23 cellular contexts compared by ENCODE assay signal in the genomic region with DNA sequence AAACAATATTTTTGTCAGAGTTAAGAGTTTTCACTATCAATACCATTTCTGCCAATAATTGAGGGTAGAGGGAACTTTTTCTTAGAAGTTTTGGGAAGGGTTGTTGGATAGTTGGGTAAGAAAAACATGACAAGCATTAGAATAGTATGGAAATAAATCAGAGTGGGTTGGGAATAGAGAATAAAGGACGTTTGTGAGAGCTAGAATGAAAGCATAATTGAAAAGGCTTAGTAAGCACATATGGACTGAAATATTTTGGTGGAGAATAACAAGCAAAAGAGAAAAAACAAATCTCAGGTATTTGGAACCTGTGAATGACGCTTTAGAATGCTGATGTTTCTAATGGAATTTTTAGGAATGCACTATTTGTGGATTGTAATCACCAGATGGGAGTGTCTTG.
"Had no signal": no experiment of that assay in that cellular context is flagged by ENCODE, and none has a peak within 500 bp of the region (broad histone marks: within the 10 kb centered on the region; RNA-seq: fewer than 3 reads in every experiment).

No MANE protein-coding gene starts in this region.

- H3K36me3 Mint-ChIP-seq: activated naive CD8-positive, alpha-beta T cell had no signal

- H3K9me3 Mint-ChIP-seq: activated CD4-positive, alpha-beta memory T cell treated with anti-CD3 and anti-CD28 coated beads, Interleukin-2, amount 10 ng/mL, durations not matched to agents 7 days and 5 days; activated CD4-positive, alpha-beta T cell treated with anti-CD3 and anti-CD28 coated beads, Interleukin-2, amount 10 ng/mL, durations not matched to agents 7 days and 5 days; activated T-cell treated with anti-CD3 and anti-CD28 coated beads, Interleukin-2, amount 50 U/mL, for 4 hours had no signal

- ATAC-seq: activated T-cell treated with anti-CD3 and anti-CD28 coated beads, Interleukin-2, amount 50 U/mL, for 4 hours; activated T-helper 17 cell treated with anti-CD3 and anti-CD28 coated beads, Interleukin-2, amount 50 U/mL, for 72 hours; esophagus mucosa; gastrocnemius medialis had no signal

- H3K4me3 Mint-ChIP-seq: activated CD4-positive, alpha-beta memory T cell treated with anti-CD3 and anti-CD28 coated beads, Interleukin-2, amount 10 ng/mL, durations not matched to agents 7 days and 5 days; activated CD4-positive, alpha-beta T cell treated with anti-CD3 and anti-CD28 coated beads, Interleukin-2, amount 10 ng/mL, durations not matched to agents 7 days and 5 days; activated naive CD8-positive, alpha-beta T cell; activated T-cell treated with anti-CD3 and anti-CD28 coated beads, Interleukin-2, amount 50 U/mL, for 4 hours; activated T-helper 17 cell treated with anti-CD3 and anti-CD28 coated beads, Interleukin-2, amount 50 U/mL, for 72 hours; endodermal cell had no signal

- H3K4me1 Mint-ChIP-seq: activated CD4-positive, alpha-beta memory T cell treated with anti-CD3 and anti-CD28 coated beads, Interleukin-2, amount 10 ng/mL, durations not matched to agents 7 days and 5 days; activated CD4-positive, alpha-beta T cell treated with anti-CD3 and anti-CD28 coated beads, Interleukin-2, amount 10 ng/mL, durations not matched to agents 7 days and 5 days; activated T-helper 17 cell treated with anti-CD3 and anti-CD28 coated beads, Interleukin-2, amount 50 U/mL, for 72 hours; endodermal cell had no signal

- H3K36me3 ChIP-seq: brain microvascular endothelial cell, colonic mucosa, gastrocnemius medialis had no signal

- H3K27me3 ChIP-seq: brain microvascular endothelial cell, colonic mucosa, gastrocnemius medialis had no signal

- H3K27me3 Mint-ChIP-seq: activated CD4-positive, alpha-beta memory T cell treated with anti-CD3 and anti-CD28 coated beads, Interleukin-2, amount 10 ng/mL, durations not matched to agents 7 days and 5 days; activated CD4-positive, alpha-beta T cell treated with anti-CD3 and anti-CD28 coated beads, Interleukin-2, amount 10 ng/mL, durations not matched to agents 7 days and 5 days; activated naive CD8-positive, alpha-beta T cell; activated T-helper 17 cell treated with anti-CD3 and anti-CD28 coated beads, Interleukin-2, amount 50 U/mL, for 72 hours had no signal

- H3K27ac ChIP-seq: brain microvascular endothelial cell, colonic mucosa, gastrocnemius medialis had no signal

- H3K4me3 ChIP-seq: colonic mucosa, gastrocnemius medialis had no signal

- DNase-seq: activated CD4-positive, alpha-beta memory T cell treated with anti-CD3 and anti-CD28 coated beads, Interleukin-2, amount 10 ng/mL, durations not matched to agents 7 days and 5 days; activated CD4-positive, alpha-beta T cell treated with anti-CD3 and anti-CD28 coated beads for 1 hour; activated CD4-positive, alpha-beta T cell treated with anti-CD3 and anti-CD28 coated beads for 4 hours; activated CD4-positive, alpha-beta T cell treated with anti-CD3 and anti-CD28 coated beads, Interleukin-2, amount 10 ng/mL, durations not matched to agents 7 days and 5 days; activated CD4-positive, alpha-beta T cell treated with anti-CD3 and anti-CD28 coated beads, Interleukin-2, amount 50 U/mL, for 4 hours; activated CD8-positive, alpha-beta memory T cell treated with anti-CD3 and anti-CD28 coated beads for 24 hours; activated effector memory CD4-positive, alpha-beta T cell treated with Interleukin-2 at 50 U/mL for 16 hours; activated gamma-delta T cell treated with Interleukin-2 at 50 U/mL for 16 hours; activated naive CD4-positive, alpha-beta T cell treated with anti-CD3 and anti-CD28 coated beads, Interleukin-2, amount 50 U/mL, for 16 hours; activated naive CD4-positive, alpha-beta T cell treated with Interleukin-2 at 50 U/mL for 16 hours; activated T-cell treated with anti-CD3 and anti-CD28 coated beads, Interleukin-2, amount 50 U/mL, for 4 hours; amniotic stem cell; anterior cingulate cortex; brain microvascular endothelial cell; colonic mucosa; effector memory CD4-positive, alpha-beta T cell; endodermal cell; foreskin fibroblast; gastrocnemius medialis; T-helper 2 cell had no signal

- H3K4me1 ChIP-seq: colonic mucosa, gastrocnemius medialis had no signal

- H3K9me3 ChIP-seq: colonic mucosa, gastrocnemius medialis had no signal

- H3K27ac Mint-ChIP-seq: activated CD4-positive, alpha-beta memory T cell treated with anti-CD3 and anti-CD28 coated beads, Interleukin-2, amount 10 ng/mL, durations not matched to agents 7 days and 5 days; activated CD4-positive, alpha-beta T cell treated with anti-CD3 and anti-CD28 coated beads, Interleukin-2, amount 10 ng/mL, durations not matched to agents 7 days and 5 days; activated naive CD8-positive, alpha-beta T cell; activated T-helper 17 cell treated with anti-CD3 and anti-CD28 coated beads, Interleukin-2, amount 50 U/mL, for 72 hours; endodermal cell had no signal
